16 cellular contexts compared by ENCODE assay signal in the genomic region with DNA sequence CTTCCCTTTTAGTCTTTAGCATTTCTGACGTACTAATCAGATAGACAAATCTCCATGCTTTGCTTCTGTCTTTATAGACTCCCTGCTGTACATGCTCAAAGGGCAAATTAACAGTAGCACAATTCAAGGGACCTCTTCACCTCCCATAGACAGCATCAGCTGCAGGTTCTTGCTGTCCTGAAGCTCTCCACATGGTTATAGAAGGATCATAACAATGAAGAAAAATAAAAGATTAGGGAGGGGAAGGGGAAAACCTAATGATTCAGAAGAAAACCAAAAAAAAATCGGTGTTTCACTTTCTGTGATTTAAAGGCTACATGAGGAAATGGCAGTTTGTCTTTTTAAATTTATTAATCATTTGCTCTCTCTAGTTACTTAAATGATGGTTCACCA.
DNase-seq lines count a peak whose midpoint lies in the region; ATAC-seq and TF ChIP-seq lines count a peak whose summit lies in the region.
"Had no signal": no experiment of that assay in that cellular context is flagged by ENCODE, and none has a peak within 500 bp of the region (broad histone marks: within the 10 kb centered on the region; RNA-seq: fewer than 3 reads in every experiment).

No MANE protein-coding gene starts in this region.

- intact Hi-C loops in naive thymus-derived CD4-positive, alpha-beta T cell (cut with micrococcal nuclease) = no loop called here
- intact Hi-C loops in mucosa of descending colon (cut with DNase I, micrococcal nuclease) = no loop called here

- no peaks in the 10 kb centered on the region for H3K4me1 ChIP-seq in naive thymus-derived CD4-positive, alpha-beta T cell (ENCODE audit: control insufficient read depth in 2 of 2, insufficient read depth in 2 of 2, low read length in 2 of 2)
- H3K4me1 ChIP-seq in mucosa of descending colon (ENCODE audit: low read depth) = no peaks in the 10 kb centered on the region
- H3K4me1 ChIP-seq: ascending aorta; BLaER1 treated with 17β-estradiol and CSF1 and Interleukin-3, amounts not matched to agents 10 nM and 100 nM had no signal

- H3K36me3 Mint-ChIP-seq in naive thymus-derived CD4-positive, alpha-beta T cell = no peaks in the 10 kb centered on the region
- H3K36me3 Mint-ChIP-seq in stimulated activated naive B cell treated with anti-CD40 and anti-IgM and Interleukin-4, amounts not matched to agents 10 μg/mL and 1 μg/mL and 100 μg/mL, for 72 hours = no peaks in the 10 kb centered on the region
- H3K36me3 Mint-ChIP-seq: natural killer cell treated with Interleukin-12 subunit alpha and Interleukin-12 subunit beta and Interleukin-15 and Interleukin-18, amount 100 ng/mL, for 72 hours had no signal

- CTCF ChIA-PET in naive thymus-derived CD4-positive, alpha-beta T cell (lab: Charles Lee) = no interaction called here

- H3K4me3 ChIP-seq in naive thymus-derived CD4-positive, alpha-beta T cell (ENCODE audit: low read length) = no peak overlapping the region
- no peak overlapping the region for H3K4me3 ChIP-seq in mucosa of descending colon
- H3K4me3 ChIP-seq: ascending aorta; BLaER1 treated with 17β-estradiol and CSF1 and Interleukin-3, amounts not matched to agents 10 nM and 100 nM had no signal

- DNase-seq in naive thymus-derived CD4-positive, alpha-beta T cell = no peak
- DNase-seq in stimulated activated naive B cell treated with anti-CD40 and anti-IgM and Interleukin-4, amounts not matched to agents 10 μg/mL and 1 μg/mL and 100 μg/mL, for 72 hours = no peak
- DNase-seq in mucosa of descending colon = no peak
- DNase-seq: DMS79 treated with DMSO at 0.1 percent for 48 hours; KG1; NCI-H1694; stimulated activated CD8-positive, alpha-beta memory T cell treated with anti-CD3 and anti-CD28 coated beads, Interleukin-4, amount 100 ng/mL, for 48 hours; T-helper 9 cell had no signal

- POLR2A ChIA-PET in naive thymus-derived CD4-positive, alpha-beta T cell (lab: Charles Lee) = no interaction called here

- H3K27me3 ChIP-seq in layer of hippocampus (ENCODE audit: control insufficient read depth, insufficient read depth, low read length) = no peaks in the 10 kb centered on the region
- H3K27me3 ChIP-seq in naive thymus-derived CD4-positive, alpha-beta T cell (ENCODE audit: control insufficient read depth in 2 of 2, insufficient read depth in 2 of 2, low read length in 2 of 2) = no peaks in the 10 kb centered on the region
- H3K27me3 ChIP-seq: ascending aorta; BLaER1 treated with 17β-estradiol and CSF1 and Interleukin-3, amounts not matched to agents 10 nM and 100 nM had no signal

- no peaks in the 10 kb centered on the region for H3K9me3 ChIP-seq in naive thymus-derived CD4-positive, alpha-beta T cell (ENCODE audit: control insufficient read depth in 2 of 3, low read length in 3 of 3)
- H3K9me3 ChIP-seq in mucosa of descending colon = no peaks in the 10 kb centered on the region
- H3K9me3 ChIP-seq: ascending aorta; BLaER1 treated with 17β-estradiol and CSF1 and Interleukin-3, amounts not matched to agents 10 nM and 100 nM had no signal

- TF ChIP-seq CTCF in mucosa of descending colon (IDR thresholded peaks at IDR 0.05) = no peak

- peak overlapping the region; percentile 59 for H3K27ac ChIP-seq in layer of hippocampus (ENCODE audit: low read depth, low read length)
- no peak overlapping the region for H3K27ac ChIP-seq in naive thymus-derived CD4-positive, alpha-beta T cell (ENCODE audit: low read depth, low read length)
- H3K27ac ChIP-seq: ascending aorta; BLaER1 treated with 17β-estradiol and CSF1 and Interleukin-3, amounts not matched to agents 10 nM and 100 nM had no signal

- no peak overlapping the region for H3K27ac Mint-ChIP-seq in naive thymus-derived CD4-positive, alpha-beta T cell
- no peak overlapping the region for H3K27ac Mint-ChIP-seq in stimulated activated naive B cell treated with anti-CD40 and anti-IgM and Interleukin-4, amounts not matched to agents 10 μg/mL and 1 μg/mL and 100 μg/mL, for 72 hours
- H3K27ac Mint-ChIP-seq: activated T-helper 2 cell treated with anti-CD3 and anti-CD28 coated beads, Interferon-gamma antibody, Interleukin-2, Interleukin-4, amounts not matched to agents 10 μg/mL and 5 μg/mL and 100 μg/mL, durations not matched to agents 14 hours and 24 hours and 36 hours; natural killer cell treated with Interleukin-12 subunit alpha and Interleukin-12 subunit beta and Interleukin-15 and Interleukin-18, amount 100 ng/mL, for 72 hours had no signal

- no peaks in the 10 kb centered on the region for H3K36me3 ChIP-seq in naive thymus-derived CD4-positive, alpha-beta T cell (ENCODE audit: control insufficient read depth in 2 of 3, insufficient read depth in 3 of 3, low read length in 3 of 3)
- no peaks in the 10 kb centered on the region for H3K36me3 ChIP-seq in mucosa of descending colon (ENCODE audit: low read depth)
- H3K36me3 ChIP-seq: ascending aorta; BLaER1 treated with 17β-estradiol and CSF1 and Interleukin-3, amounts not matched to agents 10 nM and 100 nM had no signal

- ATAC-seq in GM18870 (IDR thresholded peaks at IDR 0.05; ENCODE audit: unreplicated experiment) = peak; percentile 60
- peak; percentile 55 for ATAC-seq in GM21737 (IDR thresholded peaks at IDR 0.05; ENCODE audit: unreplicated experiment)
- ATAC-seq in HG03460 (IDR thresholded peaks at IDR 0.05; ENCODE audit: unreplicated experiment) = peak; percentile 41
- no peak for ATAC-seq in naive thymus-derived CD4-positive, alpha-beta T cell
- ATAC-seq in stimulated activated naive B cell treated with anti-CD40 and anti-IgM and Interleukin-4, amounts not matched to agents 10 μg/mL and 1 μg/mL and 100 μg/mL, for 72 hours (replicated peaks) = no peak
- no peak for ATAC-seq in mucosa of descending colon
- ATAC-seq: natural killer cell treated with Interleukin-12 subunit alpha and Interleukin-12 subunit beta and Interleukin-15 and Interleukin-18, amount 100 ng/mL, for 72 hours had no signal

- H3K9me3 Mint-ChIP-seq in naive thymus-derived CD4-positive, alpha-beta T cell = no peaks in the 10 kb centered on the region
- H3K9me3 Mint-ChIP-seq in stimulated activated naive B cell treated with anti-CD40 and anti-IgM and Interleukin-4, amounts not matched to agents 10 μg/mL and 1 μg/mL and 100 μg/mL, for 72 hours = peaks cover 0 to 3% of the 10 kb centered on the region in 2 donors
- H3K9me3 Mint-ChIP-seq: activated T-helper 2 cell treated with anti-CD3 and anti-CD28 coated beads, Interferon-gamma antibody, Interleukin-2, Interleukin-4, amounts not matched to agents 10 μg/mL and 5 μg/mL and 100 μg/mL, durations not matched to agents 14 hours and 24 hours and 36 hours had no signal

- no peak overlapping the region for H3K4me3 Mint-ChIP-seq in naive thymus-derived CD4-positive, alpha-beta T cell
- H3K4me3 Mint-ChIP-seq in stimulated activated naive B cell treated with anti-CD40 and anti-IgM and Interleukin-4, amounts not matched to agents 10 μg/mL and 1 μg/mL and 100 μg/mL, for 72 hours = no peak overlapping the region
- H3K4me3 Mint-ChIP-seq: natural killer cell treated with Interleukin-12 subunit alpha and Interleukin-12 subunit beta and Interleukin-15 and Interleukin-18, amount 100 ng/mL, for 72 hours had no signal

- H3K4me1 Mint-ChIP-seq in naive thymus-derived CD4-positive, alpha-beta T cell = peaks cover 0 to 12% (median 0%) of the 10 kb centered on the region in 7 donors
- H3K4me1 Mint-ChIP-seq in stimulated activated naive B cell treated with anti-CD40 and anti-IgM and Interleukin-4, amounts not matched to agents 10 μg/mL and 1 μg/mL and 100 μg/mL, for 72 hours = no peaks in the 10 kb centered on the region

- H3K27me3 Mint-ChIP-seq in naive thymus-derived CD4-positive, alpha-beta T cell = peaks cover 0 to 19% (median 0%) of the 10 kb centered on the region in 5 donors
- H3K27me3 Mint-ChIP-seq in stimulated activated naive B cell treated with anti-CD40 and anti-IgM and Interleukin-4, amounts not matched to agents 10 μg/mL and 1 μg/mL and 100 μg/mL, for 72 hours = peaks cover 0 to 3% of the 10 kb centered on the region in 2 donors

Comparison
In these comparisons a context has a peak if more than half of its experiments do, and no peak if none do; other contexts are left out.
1. ATAC-seq: peak in GM18870 (single experiment), GM21737 (single experiment) and HG03460 (single experiment); none in naive thymus-derived CD4-positive, alpha-beta T cell (single experiment), stimulated activated naive B cell treated with anti-CD40 and anti-IgM and Interleukin-4, amounts not matched to agents 10 μg/mL and 1 μg/mL and 100 μg/mL, for 72 hours (0 of 2) and mucosa of descending colon (single experiment).